In genomic region chr14:54692261-54692861, GRCh38 we compare ENCODE assay signal across 1 cellular context.
TF ChIP-seq lines count a peak whose summit lies in the region.

No MANE protein-coding gene starts in this region.

TF ChIP-seq in endothelial cell of umbilical vein, 7 proteins besides CTCF, POLR2A, EP300 and RAD21 (continued from another document):
- TF ChIP-seq MAX (IDR thresholded peaks at IDR 0.05; ENCODE audit: insufficient read depth, insufficient read length) = no peak
- no peak for TF ChIP-seq MYC (IDR thresholded peaks at IDR 0.05; ENCODE audit: low read depth, low read length)
